28 cellular contexts compared by ENCODE assay signal in the genomic region with DNA sequence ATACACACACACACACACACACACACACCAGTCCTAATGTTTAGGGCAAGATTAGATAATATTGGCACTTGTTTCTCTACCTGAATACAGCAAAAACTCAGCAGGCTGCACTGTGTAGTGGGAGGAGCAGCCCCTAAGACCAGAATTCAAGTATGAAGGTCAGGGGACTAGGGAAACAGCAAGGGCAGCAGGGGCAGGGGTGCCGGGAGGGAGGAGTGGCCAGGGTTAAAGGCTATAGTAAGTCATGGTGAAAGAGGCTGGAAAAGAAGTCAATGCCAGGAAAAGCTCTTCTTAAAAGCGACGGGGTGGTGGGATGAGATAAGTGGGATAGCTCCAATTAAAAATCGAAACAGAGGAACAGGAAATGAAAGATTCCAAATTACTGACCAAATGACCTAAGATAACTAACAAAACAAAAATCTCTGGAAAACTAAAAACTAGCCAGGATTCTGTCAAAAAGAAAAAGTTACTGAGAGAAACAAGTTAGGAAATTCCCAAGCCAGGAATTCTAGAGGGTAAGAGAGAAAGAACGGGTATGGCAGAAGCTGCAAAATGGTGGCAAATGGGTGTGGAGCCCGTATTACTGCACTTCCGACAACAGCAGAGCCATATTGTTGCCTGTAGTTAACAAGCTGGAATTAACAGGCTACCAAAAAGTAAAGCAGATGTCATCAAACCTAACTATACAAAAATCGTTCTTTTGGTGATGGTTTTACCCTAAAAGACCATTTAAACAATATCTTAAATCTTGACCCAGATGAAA. TPM values are rescaled to one million over a fixed set of nuclear protein-coding genes. Genes with fewer than 3 reads are reported as not detected.
"Had no signal": no experiment of that assay in that cellular context is flagged by ENCODE, and none has a peak within 500 bp of the region (broad histone marks: within the 10 kb centered on the region; RNA-seq: fewer than 3 reads in every experiment).

No MANE protein-coding gene starts in this region.

- H3K36me3 Mint-ChIP-seq: activated naive CD8-positive, alpha-beta T cell treated with anti-CD3 and anti-CD28 coated beads for 36 hours had no signal

- H3K4me3 Mint-ChIP-seq: activated CD8-positive, alpha-beta T cell treated with anti-CD3 and anti-CD28 coated beads for 36 hours; activated naive CD4-positive, alpha-beta T cell treated with anti-CD3 and anti-CD28 coated beads, Interleukin-2, amount 10 ng/mL, durations not matched to agents 7 days and 5 days; activated naive CD8-positive, alpha-beta T cell treated with anti-CD3 and anti-CD28 coated beads for 36 hours; activated T-cell treated with anti-CD3 and anti-CD28 coated beads, Interleukin-2, amount 50 U/mL, for 72 hours had no signal

- H3K27ac ChIP-seq: brain microvascular endothelial cell, cardiac muscle cell, PC-9, SJCRH30, VCaP had no signal

- H3K27me3 ChIP-seq: brain microvascular endothelial cell, cardiac muscle cell, SJCRH30 had no signal

- H3K36me3 ChIP-seq: brain microvascular endothelial cell, cardiac muscle cell had no signal

- H3K9me3 Mint-ChIP-seq: activated CD8-positive, alpha-beta T cell treated with anti-CD3 and anti-CD28 coated beads for 36 hours; activated naive CD4-positive, alpha-beta T cell treated with anti-CD3 and anti-CD28 coated beads, Interleukin-2, amount 10 ng/mL, durations not matched to agents 7 days and 5 days; activated naive CD8-positive, alpha-beta T cell treated with anti-CD3 and anti-CD28 coated beads for 36 hours; activated T-cell treated with anti-CD3 and anti-CD28 coated beads, Interleukin-2, amount 50 U/mL, for 72 hours; activated T-helper 2 cell treated with anti-CD3 and anti-CD28 coated beads, Interferon-gamma antibody, Interleukin-2, Interleukin-4, amounts not matched to agents 10 μg/mL and 5 μg/mL and 100 μg/mL, durations not matched to agents 14 hours and 24 hours and 36 hours had no signal

- H2AFZ ChIP-seq: PC-9 had no signal

- H3K4me2 ChIP-seq: PC-9, SK-N-SH had no signal

- H3K4me1 Mint-ChIP-seq: activated naive CD4-positive, alpha-beta T cell treated with anti-CD3 and anti-CD28 coated beads, Interleukin-2, amount 10 ng/mL, durations not matched to agents 7 days and 5 days had no signal

- H3K27ac Mint-ChIP-seq: activated CD8-positive, alpha-beta T cell treated with anti-CD3 and anti-CD28 coated beads for 36 hours; activated naive CD4-positive, alpha-beta T cell treated with anti-CD3 and anti-CD28 coated beads, Interleukin-2, amount 10 ng/mL, durations not matched to agents 7 days and 5 days; activated naive CD8-positive, alpha-beta T cell treated with anti-CD3 and anti-CD28 coated beads for 36 hours; activated T-cell treated with anti-CD3 and anti-CD28 coated beads, Interleukin-2, amount 50 U/mL, for 72 hours; activated T-helper 2 cell treated with anti-CD3 and anti-CD28 coated beads, Interferon-gamma antibody, Interleukin-2, Interleukin-4, amounts not matched to agents 10 μg/mL and 5 μg/mL and 100 μg/mL, durations not matched to agents 14 hours and 24 hours and 36 hours had no signal

- H3K4me1 ChIP-seq: SJCRH30 had no signal

- DNase-seq: activated CD4-positive, alpha-beta T cell treated with anti-CD3 and anti-CD28 coated beads, Interleukin-2, amount 50 U/mL, for 1 hour; activated CD4-positive, CD25-positive, alpha-beta regulatory T cell; activated CD8-positive, alpha-beta memory T cell treated with anti-CD3 and anti-CD28 coated beads, Interleukin-2, amount 50 U/mL, for 4 hours; activated CD8-positive, alpha-beta T cell treated with anti-CD3 and anti-CD28 coated beads for 36 hours; activated gamma-delta T cell treated with Interleukin-2 at 50 U/mL for 16 hours; activated naive CD4-positive, alpha-beta T cell treated with anti-CD3 and anti-CD28 coated beads, Interleukin-2, amount 10 ng/mL, durations not matched to agents 7 days and 5 days; activated naive CD8-positive, alpha-beta T cell treated with anti-CD3 and anti-CD28 coated beads for 36 hours; activated T-cell treated with anti-CD3 and anti-CD28 coated beads, Interleukin-2, amount 50 U/mL, for 72 hours; brain microvascular endothelial cell; KBM-7; NCI-H1048; NCI-H1417; NCI-H1930; NCI-H2171 treated with DMSO at 0.1 percent for 48 hours; NCI-H510A treated with DMSO at 0.1 percent for 48 hours; NCI-H69; PC-9; SJCRH30; SK-N-SH; T-helper 1 cell had no signal

- H3K9ac ChIP-seq: SK-N-SH had no signal

- H3K9me3 ChIP-seq: SJCRH30, SK-N-SH had no signal

- ATAC-seq: activated CD8-positive, alpha-beta T cell treated with anti-CD3 and anti-CD28 coated beads for 36 hours; activated T-cell treated with anti-CD3 and anti-CD28 coated beads, Interleukin-2, amount 50 U/mL, for 72 hours had no signal

- H3K4me3 ChIP-seq: cardiac muscle cell, PC-9, SJCRH30 had no signal

RNA-seq across cellular contexts. Expression of gene ASCL3, which starts 1.3 kb away (rescaled TPM):
- total RNA-seq: activated CD8-positive, alpha-beta T cell treated with anti-CD3 and anti-CD28 coated beads for 36 hours; activated naive CD8-positive, alpha-beta T cell treated with anti-CD3 and anti-CD28 coated beads for 36 hours; activated T-cell treated with anti-CD3 and anti-CD28 coated beads, Interleukin-2, amount 50 U/mL, for 72 hours; activated T-helper 2 cell treated with anti-CD3 and anti-CD28 coated beads, Interferon-gamma antibody, Interleukin-2, Interleukin-4, amounts not matched to agents 10 μg/mL and 5 μg/mL and 100 μg/mL, durations not matched to agents 14 hours and 24 hours and 36 hours; cardiac muscle cell; LHCN-M2; M059J; PC-9; RPMI7951; SJCRH30; T-helper 2 cell treated with Interferon-gamma antibody and Interleukin-4, amounts not matched to agents 100 ng/mL and 5 ng/mL, for 36 hours had no signal
- polyA plus RNA-seq: cardiac muscle cell, SK-N-SH had no signal

RNA-seq across cellular contexts. Expression of gene C11orf16, which starts 8.8 kb away (rescaled TPM):
- total RNA-seq: activated CD8-positive, alpha-beta T cell treated with anti-CD3 and anti-CD28 coated beads for 36 hours; activated naive CD8-positive, alpha-beta T cell treated with anti-CD3 and anti-CD28 coated beads for 36 hours; activated T-cell treated with anti-CD3 and anti-CD28 coated beads, Interleukin-2, amount 50 U/mL, for 72 hours; activated T-helper 2 cell treated with anti-CD3 and anti-CD28 coated beads, Interferon-gamma antibody, Interleukin-2, Interleukin-4, amounts not matched to agents 10 μg/mL and 5 μg/mL and 100 μg/mL, durations not matched to agents 14 hours and 24 hours and 36 hours; cardiac muscle cell; LHCN-M2; M059J; PC-9; RPMI7951; SJCRH30; T-helper 2 cell treated with Interferon-gamma antibody and Interleukin-4, amounts not matched to agents 100 ng/mL and 5 ng/mL, for 36 hours had no signal
- polyA plus RNA-seq: adipose tissue, cardiac muscle cell, SK-N-SH had no signal
